1 cellular context compared by ENCODE assay signal in genomic region chr20:21391495-21392298, GRCh38.
A peak's percentile ranks its signal among the peaks of the same experiment; 100 is the strongest.
TF ChIP-seq lines count a peak whose summit lies in the region.

No MANE protein-coding gene starts in this region.

TF ChIP-seq in K562, 482 proteins besides CTCF, POLR2A, EP300 and RAD21:
- TF ChIP-seq CBX2 (IDR thresholded peaks at IDR 0.05; ENCODE audit: insufficient read depth, low read length, poor library complexity, severe bottlenecking) (no peak), OTX1 (CRISPR knock-in tag; IDR thresholded peaks at IDR 0.05) (no peak), DACH1 (IDR thresholded peaks at IDR 0.05; ENCODE audit: partially characterized antibody) (no peak), ZNF282 (CRISPR knock-in tag; IDR thresholded peaks at IDR 0.05) (no peak), POLR2G (IDR thresholded peaks at IDR 0.05; ENCODE audit: low read depth, low read length) (peak; percentile 65; the same call in 1 of the 2 replicates), CC2D1A (IDR thresholded peaks at IDR 0.05) (no peak)
